In genomic region chr9:120902824-120903608, GRCh38 we compare ENCODE assay signal across 14 cellular contexts. TPM values are rescaled to one million over a fixed set of nuclear protein-coding genes. Genes with fewer than 3 reads are reported as not detected.
DNase-seq lines count a peak whose midpoint lies in the region; ATAC-seq and TF ChIP-seq lines count a peak whose summit lies in the region.
"Had no signal": no experiment of that assay in that cellular context is flagged by ENCODE, and none has a peak within 500 bp of the region (broad histone marks: within the 10 kb centered on the region; RNA-seq: fewer than 3 reads in every experiment).

No MANE protein-coding gene starts in this region.

- H3K4me3 Mint-ChIP-seq in T-helper 2 cell treated with Interferon-gamma antibody and Interleukin-4, amounts not matched to agents 5 μg/mL and 100 μg/mL, for 36 hours, result peak overlapping the region; percentile 38
- H3K4me3 Mint-ChIP-seq in activated CD8-positive, alpha-beta T cell treated with anti-CD3 and anti-CD28 coated beads for 36 hours, result peak overlapping the region; percentile 13

- H3K9me3 Mint-ChIP-seq in T-helper 2 cell treated with Interferon-gamma antibody and Interleukin-4, amounts not matched to agents 5 μg/mL and 100 μg/mL, for 36 hours, result no peaks in the 10 kb centered on the region
- H3K9me3 Mint-ChIP-seq in activated CD8-positive, alpha-beta T cell treated with anti-CD3 and anti-CD28 coated beads for 36 hours, result no peaks in the 10 kb centered on the region

- H3K27me3 ChIP-seq in spleen (replicated peaks in 1 of 7) (no peaks in the 10 kb centered on the region), sigmoid colon (no peaks in the 10 kb centered on the region)
- H3K27me3 ChIP-seq: ovary had no signal

- CTCF ChIA-PET in activated CD8-positive, alpha-beta T cell treated with anti-CD3 and anti-CD28 coated beads for 36 hours (lab: Charles Lee), result interaction anchor here (1.1 to 2.0 kb wide), 6 partner anchors 9 to 147 kb away, joined by 3 to 6 read pairs (median 5); no protein-coding TSS in a partner anchor

- peaks cover 83% of the 10 kb centered on the region for H3K36me3 Mint-ChIP-seq in T-helper 2 cell treated with Interferon-gamma antibody and Interleukin-4, amounts not matched to agents 5 μg/mL and 100 μg/mL, for 36 hours (ENCODE audit: low read depth)
- peaks cover 87% of the 10 kb centered on the region for H3K36me3 Mint-ChIP-seq in activated CD8-positive, alpha-beta T cell treated with anti-CD3 and anti-CD28 coated beads for 36 hours (ENCODE audit: low read depth)

- peak; percentile 12 for TF ChIP-seq POLR2A in GM18951 (IDR thresholded peaks at IDR 0.05; ENCODE audit: extremely low read depth, insufficient read depth, insufficient read length)
- no peak for TF ChIP-seq POLR2A in spleen (IDR thresholded peaks at IDR 0.05)
- no peak for TF ChIP-seq POLR2A in sigmoid colon (IDR thresholded peaks at IDR 0.05)

- in situ Hi-C loops in GM18951 (cut with MboI; ENCODE audit: low sequenced_read_pairs, unreplicated experiment), result no loop called here

- WGBS in spleen, 5 donors, result 43 to 74% (median 66%) methylated on average over 6 to 12 of the region's 12 CpGs
- WGBS in sigmoid colon, 2 donors, result 66 to 85% methylated on average over 12 of the region's 12 CpGs

- H3K4me3 ChIP-seq in spleen, result no peak overlapping the region
- H3K4me3 ChIP-seq in sigmoid colon, result no peak overlapping the region
- H3K4me3 ChIP-seq: ovary had no signal

- no peak for TF ChIP-seq EP300 in sigmoid colon (IDR thresholded peaks at IDR 0.05)

- no peaks in the 10 kb centered on the region for H3K27me3 Mint-ChIP-seq in T-helper 2 cell treated with Interferon-gamma antibody and Interleukin-4, amounts not matched to agents 5 μg/mL and 100 μg/mL, for 36 hours (ENCODE audit: low read depth)
- no peaks in the 10 kb centered on the region for H3K27me3 Mint-ChIP-seq in activated CD8-positive, alpha-beta T cell treated with anti-CD3 and anti-CD28 coated beads for 36 hours

- H3K9me3 ChIP-seq in spleen (no peaks in the 10 kb centered on the region), sigmoid colon (no peaks in the 10 kb centered on the region)
- H3K9me3 ChIP-seq: ovary had no signal

- TF ChIP-seq CTCF in activated CD8-positive, alpha-beta T cell treated with anti-CD3 and anti-CD28 coated beads for 36 hours (IDR thresholded peaks at IDR 0.05), result no peak
- TF ChIP-seq CTCF in spleen (IDR thresholded peaks at IDR 0.05 in 8 of 11, conservative IDR thresholded peaks at IDR 0.05 in 3 of 11), result no peak
- TF ChIP-seq CTCF in sigmoid colon (IDR thresholded peaks at IDR 0.05), result no peak

- H3K4me1 ChIP-seq in spleen, result peaks cover 13 to 69% (median 30%) of the 10 kb centered on the region in 6 donors
- H3K4me1 ChIP-seq in sigmoid colon, result no peaks in the 10 kb centered on the region

- DNase-seq in T-helper 2 cell treated with Interferon-gamma antibody and Interleukin-4, amounts not matched to agents 5 μg/mL and 100 μg/mL, for 36 hours (ENCODE audit: low spot score), result no peak
- no peak for DNase-seq in T-helper 2 cell
- peak; percentile 42 for DNase-seq in activated CD8-positive, alpha-beta T cell treated with anti-CD3 and anti-CD28 coated beads for 36 hours
- no peak for DNase-seq in spleen
- DNase-seq in sigmoid colon, result no peak
- DNase-seq in SW480 (ENCODE audit: low spot score), result no peak
- DNase-seq: activated CD4-positive, alpha-beta T cell treated with anti-CD3 and anti-CD28 coated beads for 48 hours; islet precursor cell; midbrain; NCI-H2171; ovary had no signal

- H3K4me1 Mint-ChIP-seq in T-helper 2 cell treated with Interferon-gamma antibody and Interleukin-4, amounts not matched to agents 5 μg/mL and 100 μg/mL, for 36 hours (ENCODE audit: low read depth), result peaks cover 75% of the 10 kb centered on the region
- H3K4me1 Mint-ChIP-seq in activated CD8-positive, alpha-beta T cell treated with anti-CD3 and anti-CD28 coated beads for 36 hours (ENCODE audit: low read depth), result peaks cover 92% of the 10 kb centered on the region

- peak; percentile 2 for ATAC-seq in activated CD8-positive, alpha-beta T cell treated with anti-CD3 and anti-CD28 coated beads for 36 hours
- no peak for ATAC-seq in GM18858 (IDR thresholded peaks at IDR 0.05; ENCODE audit: unreplicated experiment)

- intact Hi-C loops in activated CD8-positive, alpha-beta T cell treated with anti-CD3 and anti-CD28 coated beads for 36 hours (cut with micrococcal nuclease), result no loop called here
- intact Hi-C loops in spleen (cut with DNase I; ENCODE audit: low total_unique reads), result no loop called here
- intact Hi-C loops in sigmoid colon (cut with DNase I), result no loop called here

- POLR2A ChIA-PET in activated CD8-positive, alpha-beta T cell treated with anti-CD3 and anti-CD28 coated beads for 36 hours (lab: Charles Lee), result interaction anchor here (0.8 to 67.1 kb wide), 6 partner anchors 8 to 155 kb away, joined by 3 to 2439 read pairs (median 4); partner anchors contain the start of genes FBXW2, PHF19, PSMD5 and TRAF1

- H3K36me3 ChIP-seq in spleen (peaks cover 0 to 43% (median 0%) of the 10 kb centered on the region in 6 donors), sigmoid colon (peaks cover 0 to 4% (median 0%) of the 10 kb centered on the region in 4 donors)
- H3K36me3 ChIP-seq: ovary had no signal

- H3K27ac Mint-ChIP-seq in T-helper 2 cell treated with Interferon-gamma antibody and Interleukin-4, amounts not matched to agents 5 μg/mL and 100 μg/mL, for 36 hours, result peak overlapping the region; percentile 90
- peak overlapping the region; percentile 86 for H3K27ac Mint-ChIP-seq in activated CD8-positive, alpha-beta T cell treated with anti-CD3 and anti-CD28 coated beads for 36 hours

- H3K27ac ChIP-seq in spleen (peak overlapping the region; percentile 43 to 84 (median 73)), sigmoid colon (no peak overlapping the region)
- H3K27ac ChIP-seq: epithelial cell of prostate, ovary had no signal

RNA-seq across cellular contexts. Expression of gene TRAF1, which starts 23.6 kb away (rescaled TPM):
- total RNA-seq in activated CD8-positive, alpha-beta T cell treated with anti-CD3 and anti-CD28 coated beads for 36 hours, result 100 to 1,000 TPM; 147 to 150 TPM
- total RNA-seq in spleen (10 to 100 TPM; 11.9 to 29.2 (median 22.4) TPM), sigmoid colon (1 to 10 TPM; 4.4 to 8.0 (median 5.0) TPM)
- polyA plus RNA-seq in spleen (10 to 100 TPM in 2 of 3 donors, 1 to 10 TPM in 1; 8.6 to 13.0 (median 10.2) TPM), sigmoid colon (10 to 100 TPM in 1 of 3 donors, under 1 TPM in 2; 0.46 to 10.0 (median 0.60) TPM)

RNA-seq across cellular contexts. Expression of gene PHF19, which starts 26.0 kb away (rescaled TPM):
- 100 to 1,000 TPM; 210 to 216 TPM for total RNA-seq in activated CD8-positive, alpha-beta T cell treated with anti-CD3 and anti-CD28 coated beads for 36 hours
- total RNA-seq in spleen (10 to 100 TPM; 33.4 to 53.0 (median 40.5) TPM), sigmoid colon (10 to 100 TPM; 22.5 to 32.7 (median 31.6) TPM)
- polyA plus RNA-seq in spleen (10 to 100 TPM; 12.6 to 29.4 (median 27.7) TPM), sigmoid colon (10 to 100 TPM; 10.2 to 38.2 (median 10.6) TPM)

Comparison
In these comparisons a context has a peak if more than half of its experiments do, and no peak if none do; other contexts are left out.
1. H3K27ac ChIP-seq: peak in spleen (8 of 8); none in sigmoid colon (0 of 4).
2. RNA of gene TRAF1, which starts 23.6 kb away (total RNA-seq): 147 to 150 TPM in activated CD8-positive, alpha-beta T cell treated with anti-CD3 and anti-CD28 coated beads for 36 hours; 11.9 to 29.2 TPM in spleen and 4.4 to 8.0 TPM in sigmoid colon; every median in the first group is over 4 times any median in the second.